ENCODE assay signal across 8 cellular contexts in the genomic region with DNA sequence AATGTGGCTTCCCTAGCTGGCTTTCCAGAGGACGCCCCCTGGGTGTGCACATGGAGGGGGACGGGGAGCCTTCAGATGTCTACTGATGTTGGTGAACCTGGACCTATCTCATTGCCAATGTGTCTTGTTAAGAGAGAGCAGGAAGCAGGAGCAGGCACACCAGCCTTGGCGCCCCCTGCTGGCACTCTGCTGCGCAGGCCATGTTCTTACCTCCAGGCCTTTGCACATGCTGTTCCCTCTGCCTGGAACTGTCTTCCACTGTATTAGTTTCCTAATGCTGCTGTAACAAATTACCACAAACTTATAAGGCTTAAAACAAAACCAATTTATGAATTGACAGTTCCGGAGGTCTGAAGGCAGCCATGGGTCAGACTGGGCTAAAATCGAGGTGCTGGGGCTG. TPM values are rescaled to one million over a fixed set of nuclear protein-coding genes. Genes with fewer than 3 reads are reported as not detected.
A peak's percentile ranks its signal among the peaks of the same experiment; 100 is the strongest.
DNase-seq lines count a peak whose midpoint lies in the region; ATAC-seq and TF ChIP-seq lines count a peak whose summit lies in the region.
"Had no signal": no experiment of that assay in that cellular context is flagged by ENCODE, and none has a peak within 500 bp of the region (broad histone marks: within the 10 kb centered on the region; RNA-seq: fewer than 3 reads in every experiment).

No MANE protein-coding gene starts in this region.

- H3K4me3 ChIP-seq in astrocyte of the cerebellum (ENCODE audit: low read depth, low read length) (no peak overlapping the region), neural progenitor cell (no peak overlapping the region), thyroid gland (replicated peaks in 1 of 3) (no peak overlapping the region)

- H3K27me3 ChIP-seq in neural progenitor cell (no peaks in the 10 kb centered on the region), thyroid gland (no peaks in the 10 kb centered on the region)

- H3K79me2 ChIP-seq in neural progenitor cell (ENCODE audit: low read depth): no peaks in the 10 kb centered on the region

- WGBS in thyroid gland, 2 donors: 91 to 94% methylated on average over 6 of the region's 6 CpGs

- ATAC-seq in GM19467 (IDR thresholded peaks at IDR 0.05; ENCODE audit: unreplicated experiment): no peak
- ATAC-seq in HG03280 (IDR thresholded peaks at IDR 0.05; ENCODE audit: unreplicated experiment): no peak

- peaks cover 7% of the 10 kb centered on the region for H3K9me3 Mint-ChIP-seq in neural progenitor cell

- DNase-seq in ELR (ENCODE audit: low read depth) (peak; percentile 22), KBM-7 (peak; percentile 47), astrocyte of the cerebellum (ENCODE audit: low read depth) (no peak), neural progenitor cell (ENCODE audit: low spot score) (no peak), thyroid gland (no peak)
- DNase-seq: NCI-H1930 had no signal

- in situ Hi-C loops in KBM-7 (cut with MboI; ENCODE audit: low pct_unique_long_range_greater_than_20kb, low sequenced_read_pairs): no loop called here
- in situ Hi-C loops in astrocyte of the cerebellum (cut with HindIII; ENCODE audit: low sequenced_read_pairs): no loop called here

- no peak overlapping the region for H2AFZ ChIP-seq in neural progenitor cell (replicated peaks)

- H3K4me2 ChIP-seq in neural progenitor cell: no peak overlapping the region

- H3K4me3 Mint-ChIP-seq in neural progenitor cell: no peak overlapping the region

- TF ChIP-seq POLR2A in thyroid gland (IDR thresholded peaks at IDR 0.05): no peak

- peaks cover 21% of the 10 kb centered on the region for H3K4me1 Mint-ChIP-seq in neural progenitor cell

- H3K9me3 ChIP-seq in neural progenitor cell (ENCODE audit: low read depth) (no peaks in the 10 kb centered on the region), thyroid gland (no peaks in the 10 kb centered on the region)

- H3K36me3 ChIP-seq in neural progenitor cell (no peaks in the 10 kb centered on the region), thyroid gland (no peaks in the 10 kb centered on the region)

- H3K27ac Mint-ChIP-seq in neural progenitor cell: no peak overlapping the region

- H3F3A ChIP-seq in neural progenitor cell (ENCODE audit: low read depth): no peaks in the 10 kb centered on the region

- peak; percentile 28 for TF ChIP-seq CTCF in astrocyte of the cerebellum (IDR thresholded peaks at IDR 0.05; ENCODE audit: low read depth, low read length, missing control alignments)
- TF ChIP-seq CTCF in neural progenitor cell (IDR thresholded peaks at IDR 0.05): peak; percentile 53
- TF ChIP-seq CTCF in thyroid gland (IDR thresholded peaks at IDR 0.05): peak in 1 of 6 experiments; percentile 8

- H4K20me1 ChIP-seq in neural progenitor cell (ENCODE audit: low read depth): no peaks in the 10 kb centered on the region

- H3K27ac ChIP-seq in neural progenitor cell: no peak overlapping the region
- H3K27ac ChIP-seq in thyroid gland: no peak overlapping the region

- peaks cover 11% of the 10 kb centered on the region for H3K27me3 Mint-ChIP-seq in neural progenitor cell (ENCODE audit: insufficient read depth, low read depth)

- H3K36me3 Mint-ChIP-seq in neural progenitor cell: no peaks in the 10 kb centered on the region

- H3K9ac ChIP-seq in neural progenitor cell: no peak overlapping the region

- H3K4me1 ChIP-seq in neural progenitor cell (peaks cover 8% of the 10 kb centered on the region), thyroid gland (no peaks in the 10 kb centered on the region)

- intact Hi-C loops in thyroid gland (cut with DNase I): no loop called here

RNA-seq across cellular contexts. Expression of a gene that starts 23.6 kb away (rescaled TPM):
- total RNA-seq in neural progenitor cell (ENCODE audit: low replicate concordance): 13.3 and 27.2 TPM in 2 replicates
- 1 to 10 TPM; 2.5 to 4.5 (median 2.9) TPM for total RNA-seq in thyroid gland

Comparison
In these comparisons a context has a peak if more than half of its experiments do, and no peak if none do; other contexts are left out.
1. DNase-seq: peak in ELR (single experiment) and KBM-7 (single experiment); none in astrocyte of the cerebellum (single experiment), neural progenitor cell (single experiment) and thyroid gland (0 of 2).